22 cellular contexts compared by ENCODE assay signal in genomic region chr1:49864597-49864996, GRCh38.
DNase-seq lines count a peak whose midpoint lies in the region; ATAC-seq, FAIRE-seq and TF ChIP-seq lines count a peak whose summit lies in the region.
"Had no signal": no experiment of that assay in that cellular context is flagged by ENCODE, and none has a peak within 500 bp of the region (broad histone marks: within the 10 kb centered on the region; RNA-seq: fewer than 3 reads in every experiment).

No MANE protein-coding gene starts in this region.

- no peaks in the 10 kb centered on the region for H3K36me3 ChIP-seq in esophagus muscularis mucosa

- peaks cover 0 to 22% (median 12%) of the 10 kb centered on the region in 4 donors for H3K9me3 ChIP-seq in esophagus muscularis mucosa

- no CpG with 5 or more reads among the region's 4 CpGs for WGBS in esophagus muscularis mucosa

- no peak for FAIRE-seq in H54 (lab: Jason Lieb, UNC)

- H3K4me3 ChIP-seq in esophagus muscularis mucosa = no peak overlapping the region
- H3K4me3 ChIP-seq: GM23248, PC-9 had no signal

- no peak for TF ChIP-seq CTCF in esophagus muscularis mucosa (IDR thresholded peaks at IDR 0.05)

- intact Hi-C loops in esophagus muscularis mucosa (cut with DNase I) = no loop called here

- no peak for ATAC-seq in GM21723 (IDR thresholded peaks at IDR 0.05; ENCODE audit: unreplicated experiment)
- ATAC-seq: HCT116 had no signal

- H3K27ac ChIP-seq in esophagus muscularis mucosa (replicated peaks in 1 of 4) = no peak overlapping the region
- H3K27ac ChIP-seq: C4-2B, GM23248, PC-9 had no signal

- H3K27me3 ChIP-seq in esophagus muscularis mucosa = no peaks in the 10 kb centered on the region

- DNase-seq in NCI-H2196 treated with DMSO at 0.1 percent for 48 hours (lab: John Stamatoyannopoulos, UW; ENCODE audit: unreplicated experiment) (peak; percentile 9), NCI-H2196 (lab: John Stamatoyannopoulos, UW; ENCODE audit: unreplicated experiment) (no peak), H54 (ENCODE audit: insufficient read length, low spot score) (peak; percentile 14), OCI-M1 (lab: John Stamatoyannopoulos, UW) (peak; percentile 27), kidney tubule cell (ENCODE audit: low spot score) (peak; percentile 27), esophagus muscularis mucosa (ENCODE audit: extremely low spot score) (no peak), NCI-H748 treated with DMSO at 0.1 percent for 48 hours (lab: John Stamatoyannopoulos, UW) (no peak)
- DNase-seq: 8988T; AML-193; CD8-positive, alpha-beta memory T cell; GM23248; Karpas-422; MM.1S; NCI-H1048; NCI-H1436 treated with DMSO at 0.1 percent for 48 hours; NCI-H1930; NCI-H345; NCI-H524; PC-9 had no signal

- TF ChIP-seq EP300 in esophagus muscularis mucosa (IDR thresholded peaks at IDR 0.05) = no peak

- TF ChIP-seq POLR2A in H54 (IDR thresholded peaks at IDR 0.05; ENCODE audit: low read depth, low read length) (no peak), esophagus muscularis mucosa (IDR thresholded peaks at IDR 0.05; ENCODE audit: low read depth) (no peak)

- no peaks in the 10 kb centered on the region for H3K4me1 ChIP-seq in esophagus muscularis mucosa

Comparison
In these comparisons a context has a peak if more than half of its experiments do, and no peak if none do; other contexts are left out.
1. DNase-seq: peak in NCI-H2196 treated with DMSO at 0.1 percent for 48 hours (single experiment), H54 (single experiment), OCI-M1 (single experiment) and kidney tubule cell (single experiment); none in NCI-H2196 (single experiment), esophagus muscularis mucosa (single experiment) and NCI-H748 treated with DMSO at 0.1 percent for 48 hours (single experiment).